8 cellular contexts compared by ENCODE assay signal in genomic region chr5:127564002-127564769, GRCh38. TPM values are rescaled to one million over a fixed set of nuclear protein-coding genes. Genes with fewer than 3 reads are reported as not detected.
DNase-seq lines count a peak whose midpoint lies in the region; ATAC-seq, FAIRE-seq and TF ChIP-seq lines count a peak whose summit lies in the region.

No MANE protein-coding gene starts in this region.

- no peak overlapping the region for H3K14ac ChIP-seq in neuronal stem cell (ENCODE audit: low read length)

- H3K27me3 ChIP-seq in neuronal stem cell (ENCODE audit: control insufficient read depth in 3 of 3, insufficient read depth in 3 of 3, low read depth in 1 of 3, low read length in 3 of 3) = no peaks in the 10 kb centered on the region
- no peaks in the 10 kb centered on the region for H3K27me3 ChIP-seq in aorta (ENCODE audit: control insufficient read depth in 1 of 2, insufficient read depth in 2 of 2, low read length in 1 of 2)

- intact Hi-C loops in aorta (cut with DNase I) = loop anchor here in 1 of 2 donors (2.0 kb wide), 1 partner anchor 637 kb away; no protein-coding TSS in a partner anchor

- H3K18ac ChIP-seq in neuronal stem cell (ENCODE audit: low read length) = no peak overlapping the region

- CTCF ChIA-PET in activated CD4-positive, alpha-beta T cell treated with anti-CD3 and anti-CD28 coated beads, Interleukin-2, amount 10 ng/mL, durations not matched to agents 7 days and 5 days (lab: Charles Lee) = interaction anchor here (1.0 to 1.1 kb wide), 2 partner anchors 9 to 15 kb away, joined by 3 read pairs; no protein-coding TSS in a partner anchor

- H3K27ac Mint-ChIP-seq in activated CD4-positive, alpha-beta T cell treated with anti-CD3 and anti-CD28 coated beads, Interleukin-2, amount 10 ng/mL, durations not matched to agents 7 days and 5 days = no peak overlapping the region

- no peak overlapping the region for H3K4me2 ChIP-seq in neuronal stem cell (ENCODE audit: insufficient read depth, low read length, poor library complexity, severe bottlenecking)

- no peak overlapping the region for H3K27ac ChIP-seq in neuronal stem cell (replicated peaks; ENCODE audit: low read length)
- H3K27ac ChIP-seq in aorta (ENCODE audit: low read depth in 1 of 2, low read length in 2 of 2) = no peak overlapping the region

- no peak overlapping the region for H2BK12ac ChIP-seq in neuronal stem cell (ENCODE audit: low read length)

- POLR2A ChIA-PET in activated CD4-positive, alpha-beta T cell treated with anti-CD3 and anti-CD28 coated beads, Interleukin-2, amount 10 ng/mL, durations not matched to agents 7 days and 5 days (lab: Charles Lee) = no interaction called here

- FAIRE-seq in GM19239 (lab: Jason Lieb, UNC) = peak; percentile 99

- H3K27me3 Mint-ChIP-seq in activated CD4-positive, alpha-beta T cell treated with anti-CD3 and anti-CD28 coated beads, Interleukin-2, amount 10 ng/mL, durations not matched to agents 7 days and 5 days = peaks cover 8% of the 10 kb centered on the region

- TF ChIP-seq CTCF in fibroblast of mammary gland (conservative IDR thresholded peaks at IDR 0.05; ENCODE audit: control insufficient read depth, insufficient read depth, low read depth, low read length) = peak; percentile 72

- no peak overlapping the region for H3K4me3 Mint-ChIP-seq in activated CD4-positive, alpha-beta T cell treated with anti-CD3 and anti-CD28 coated beads, Interleukin-2, amount 10 ng/mL, durations not matched to agents 7 days and 5 days

- no peak overlapping the region for H2AFZ ChIP-seq in neuronal stem cell (ENCODE audit: low read length)

- H4K8ac ChIP-seq in neuronal stem cell (ENCODE audit: low read depth, low read length) = no peak overlapping the region

- DNase-seq in Caki2 (ENCODE audit: low read depth) (peak; percentile 43), GM19239 (ENCODE audit: insufficient read length, low spot score) (no peak), NCI-H510A (lab: John Stamatoyannopoulos, UW) (peak; percentile 18), fibroblast of mammary gland (ENCODE audit: low read depth) (peak; percentile 67), neuronal stem cell (ENCODE audit: low spot score) (peak; percentile 65), aorta (no peak)
- DNase-seq in activated CD4-positive, alpha-beta T cell treated with anti-CD3 and anti-CD28 coated beads, Interleukin-2, amount 10 ng/mL, durations not matched to agents 7 days and 5 days = peak; percentile 70

- no peak overlapping the region for H2BK120ac ChIP-seq in neuronal stem cell (ENCODE audit: low read depth, low read length)

- WGBS in neuronal stem cell (ENCODE audit: extremely low coverage in 2 of 2, insufficient read length in 2 of 2, insufficient replicate concordance in 1 of 2), 2 donors = no CpG with 5 or more reads among the region's 2 CpGs
- WGBS in aorta, 2 donors = 59 to 62% methylated on average over 2 of the region's 2 CpGs

- in situ Hi-C loops in Caki2 (cut with HindIII; ENCODE audit: low pct_unique_long_range_greater_than_20kb, low sequenced_read_pairs) = no loop called here

- no peaks in the 10 kb centered on the region for H3K36me3 Mint-ChIP-seq in activated CD4-positive, alpha-beta T cell treated with anti-CD3 and anti-CD28 coated beads, Interleukin-2, amount 10 ng/mL, durations not matched to agents 7 days and 5 days (ENCODE audit: low read depth)

- H4K91ac ChIP-seq in neuronal stem cell (ENCODE audit: low read depth, low read length, poor library complexity) = no peak overlapping the region

- no peaks in the 10 kb centered on the region for H3K79me1 ChIP-seq in neuronal stem cell (ENCODE audit: low read depth, low read length)

- H3K4me1 ChIP-seq in neuronal stem cell (ENCODE audit: control insufficient read depth in 2 of 2, insufficient read depth in 1 of 2, low read depth in 1 of 2, low read length in 2 of 2) (no peaks in the 10 kb centered on the region), aorta (ENCODE audit: control insufficient read depth in 1 of 2, insufficient read depth in 2 of 2, low read length in 2 of 2) (no peaks in the 10 kb centered on the region)

- H3K9me3 ChIP-seq in neuronal stem cell (replicated peaks in 1 of 2; ENCODE audit: control insufficient read depth in 2 of 2, insufficient read depth in 1 of 2, low read depth in 1 of 2, low read length in 2 of 2) (no peaks in the 10 kb centered on the region), aorta (ENCODE audit: control insufficient read depth, low read length) (peaks cover 1% of the 10 kb centered on the region)

- H3K4me3 ChIP-seq in fibroblast of mammary gland (ENCODE audit: control insufficient read depth, low read depth, low read length) (no peak overlapping the region), neuronal stem cell (ENCODE audit: low read length in 2 of 2) (no peak overlapping the region), aorta (ENCODE audit: low read length in 2 of 2) (no peak overlapping the region)

- no peak overlapping the region for H2BK15ac ChIP-seq in neuronal stem cell (ENCODE audit: low read length)

- H2BK5ac ChIP-seq in neuronal stem cell (ENCODE audit: low read length) = no peak overlapping the region

- H3K36me3 ChIP-seq in neuronal stem cell (replicated peaks in 1 of 2; ENCODE audit: control insufficient read depth in 2 of 2, insufficient read depth in 2 of 2, low read length in 2 of 2) (no peaks in the 10 kb centered on the region), aorta (ENCODE audit: control insufficient read depth in 1 of 2, insufficient read depth in 2 of 2, low read length in 1 of 2) (no peaks in the 10 kb centered on the region)

- H3K4me1 Mint-ChIP-seq in activated CD4-positive, alpha-beta T cell treated with anti-CD3 and anti-CD28 coated beads, Interleukin-2, amount 10 ng/mL, durations not matched to agents 7 days and 5 days = peaks cover 13% of the 10 kb centered on the region

- no peaks in the 10 kb centered on the region for H3K9me3 Mint-ChIP-seq in activated CD4-positive, alpha-beta T cell treated with anti-CD3 and anti-CD28 coated beads, Interleukin-2, amount 10 ng/mL, durations not matched to agents 7 days and 5 days

- H3K4ac ChIP-seq in neuronal stem cell (ENCODE audit: low read length) = no peak overlapping the region

- H3K9ac ChIP-seq in neuronal stem cell (ENCODE audit: low read depth, low read length, poor library complexity) = no peak overlapping the region

- H2AK5ac ChIP-seq in neuronal stem cell (ENCODE audit: low read depth, low read length) = no peak overlapping the region

- no peak overlapping the region for H3K23ac ChIP-seq in neuronal stem cell (ENCODE audit: low read depth, low read length, poor library complexity)

- peak; percentile 41 for ATAC-seq in HG03280 (IDR thresholded peaks at IDR 0.05; ENCODE audit: unreplicated experiment)
- peak; percentile 74 for ATAC-seq in aorta (ENCODE audit: low FRiP score)

RNA-seq across cellular contexts. Expression of gene PRRC1, which starts 46.7 kb away (rescaled TPM):
- 18.3 and 32.6 TPM in 2 replicates for total RNA-seq in Caki2 (2014; rRNA removed; shearing (Covaris generic); ENCODE audit: low replicate concordance)
- total RNA-seq in activated CD4-positive, alpha-beta T cell treated with anti-CD3 and anti-CD28 coated beads, Interleukin-2, amount 10 ng/mL, durations not matched to agents 7 days and 5 days = 10 to 100 TPM; 39.4 to 50.8 TPM
- polyA plus RNA-seq in neuronal stem cell (2013, experiment 1 of 2) = 51.5 TPM
- polyA plus RNA-seq in neuronal stem cell (2013, experiment 2 of 2) = 48.9 TPM
- 10 to 100 TPM; 46.2 to 47.9 TPM for total RNA-seq in aorta
- 10 to 100 TPM; 17.7 to 19.8 TPM for polyA plus RNA-seq in aorta

Comparison
In these comparisons a context has a peak if more than half of its experiments do, and no peak if none do; other contexts are left out.
1. DNase-seq: peak in Caki2 (single experiment), NCI-H510A (single experiment), activated CD4-positive, alpha-beta T cell treated with anti-CD3 and anti-CD28 coated beads, Interleukin-2, amount 10 ng/mL, durations not matched to agents 7 days and 5 days (single experiment), fibroblast of mammary gland (single experiment) and neuronal stem cell (single experiment); none in GM19239 (single experiment) and aorta (0 of 2).